ENCODE assay signal across 9 cellular contexts in the genomic region with DNA sequence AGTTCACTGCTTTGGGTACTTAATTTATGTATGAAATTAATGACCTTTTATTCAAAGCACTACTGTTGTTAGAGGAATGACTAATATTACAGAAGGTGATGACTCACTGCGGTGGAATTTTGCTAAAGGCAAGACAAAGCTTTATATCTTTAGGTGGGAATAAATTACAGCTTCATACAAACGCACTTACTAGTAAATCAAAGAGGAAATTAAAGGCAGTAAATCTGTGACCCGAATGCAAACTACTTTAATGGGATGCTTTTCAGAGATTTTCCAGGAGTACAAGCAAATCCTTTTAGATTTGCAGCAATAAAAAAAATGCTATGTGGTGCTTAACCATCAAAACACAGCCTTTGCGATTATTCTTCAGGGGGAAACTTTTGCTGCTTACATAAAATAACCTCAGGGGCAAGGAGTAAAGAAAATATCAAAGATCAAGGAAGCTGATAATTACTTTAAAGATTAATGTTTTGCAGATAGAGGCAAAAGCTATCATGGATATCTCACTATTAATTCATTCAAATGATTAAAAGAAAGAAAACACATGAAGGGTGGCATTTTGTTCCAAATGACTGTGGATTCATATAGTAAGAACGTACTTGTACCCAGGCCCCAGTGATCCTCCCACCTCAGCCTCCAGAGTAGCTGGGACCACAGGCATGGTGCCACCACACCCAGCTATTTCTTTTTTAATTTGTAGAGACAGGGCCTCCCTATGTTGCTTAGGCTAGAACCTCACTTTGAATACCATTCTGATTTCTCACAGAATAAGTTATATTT.
A peak's percentile ranks its signal among the peaks of the same experiment; 100 is the strongest.
DNase-seq lines count a peak whose midpoint lies in the region; ATAC-seq and TF ChIP-seq lines count a peak whose summit lies in the region.
"Had no signal": no experiment of that assay in that cellular context is flagged by ENCODE, and none has a peak within 500 bp of the region (broad histone marks: within the 10 kb centered on the region; RNA-seq: fewer than 3 reads in every experiment).

No MANE protein-coding gene starts in this region.

- TF ChIP-seq CTCF in LNCaP clone FGC (IDR thresholded peaks at IDR 0.05; ENCODE audit: control insufficient read depth, extremely low read depth, insufficient read depth): no peak
- no peak for TF ChIP-seq CTCF in breast epithelium (IDR thresholded peaks at IDR 0.05)
- TF ChIP-seq CTCF in tibial artery (IDR thresholded peaks at IDR 0.05): no peak

- H2BK120ac ChIP-seq in mesenchymal stem cell (ENCODE audit: low read depth, low read length): no peak overlapping the region

- peak overlapping the region; percentile 18 for H3K4me2 ChIP-seq in mesenchymal stem cell (ENCODE audit: low read length, poor library complexity, severe bottlenecking)

- H2BK5ac ChIP-seq in mesenchymal stem cell (ENCODE audit: low read depth, low read length, poor library complexity, severe bottlenecking): no peak overlapping the region

- no peak overlapping the region for H2BK15ac ChIP-seq in mesenchymal stem cell (ENCODE audit: low read depth, poor library complexity, severe bottlenecking)

- no peak overlapping the region for H2AFZ ChIP-seq in mesenchymal stem cell (ENCODE audit: low read depth, low read length)

- intact Hi-C loops in breast epithelium (cut with DNase I; ENCODE audit: low total_unique reads): no loop called here
- intact Hi-C loops in tibial artery (cut with DNase I; ENCODE audit: low total_unique reads): no loop called here

- H3K36me3 Mint-ChIP-seq in activated naive CD8-positive, alpha-beta T cell treated with anti-CD3 and anti-CD28 coated beads, Interleukin-2, amount 50 U/mL, for 24 hours (ENCODE audit: low read depth): no peaks in the 10 kb centered on the region

- H3K23ac ChIP-seq in mesenchymal stem cell (ENCODE audit: low read length in 2 of 2): no peak overlapping the region

- no peak overlapping the region for H3K18ac ChIP-seq in mesenchymal stem cell (ENCODE audit: low read depth in 1 of 2, low read length in 2 of 2)

- H3K27me3 ChIP-seq in breast epithelium: no peaks in the 10 kb centered on the region
- no peaks in the 10 kb centered on the region for H3K27me3 ChIP-seq in mesenchymal stem cell (ENCODE audit: control insufficient read depth in 1 of 2, insufficient read depth in 1 of 2, low read length in 2 of 2)
- H3K27me3 ChIP-seq in tibial artery: no peaks in the 10 kb centered on the region

- H3K9me3 ChIP-seq in breast epithelium: no peaks in the 10 kb centered on the region
- H3K9me3 ChIP-seq in mesenchymal stem cell (ENCODE audit: control insufficient read depth, low read length): no peaks in the 10 kb centered on the region
- H3K9me3 ChIP-seq in tibial artery: no peaks in the 10 kb centered on the region

- H3K4me1 Mint-ChIP-seq in activated naive CD8-positive, alpha-beta T cell treated with anti-CD3 and anti-CD28 coated beads, Interleukin-2, amount 50 U/mL, for 24 hours: peaks cover 6% of the 10 kb centered on the region

- H3K14ac ChIP-seq in mesenchymal stem cell (ENCODE audit: low read length in 2 of 2): no peak overlapping the region

- H3K9me3 Mint-ChIP-seq in activated naive CD8-positive, alpha-beta T cell treated with anti-CD3 and anti-CD28 coated beads, Interleukin-2, amount 50 U/mL, for 24 hours: no peaks in the 10 kb centered on the region

- H4K91ac ChIP-seq in mesenchymal stem cell (ENCODE audit: low read length): no peak overlapping the region

- H3K4me3 ChIP-seq in LNCaP clone FGC (ENCODE audit: low read depth, low read length) (no peak overlapping the region), breast epithelium (no peak overlapping the region), mesenchymal stem cell (ENCODE audit: insufficient read depth in 1 of 2, low read depth in 1 of 2, low read length in 2 of 2) (no peak overlapping the region), tibial artery (no peak overlapping the region)

- H3K27ac ChIP-seq in breast epithelium: peak overlapping the region; percentile 56 to 65
- H3K27ac ChIP-seq in mesenchymal stem cell (ENCODE audit: low read length, poor library complexity, severe bottlenecking): peak overlapping the region; percentile 54
- H3K27ac ChIP-seq in tibial artery: peak overlapping the region in 1 of 2 donors; percentile 22

- TF ChIP-seq POLR2A in breast epithelium (IDR thresholded peaks at IDR 0.05): no peak

- no peak overlapping the region for H2AK5ac ChIP-seq in mesenchymal stem cell (ENCODE audit: low read length, severe bottlenecking)

- H3K9ac ChIP-seq in mesenchymal stem cell (ENCODE audit: low read length): no peak overlapping the region

- no peak for ATAC-seq in HG02840 (IDR thresholded peaks at IDR 0.05; ENCODE audit: low FRiP score, unreplicated experiment)
- ATAC-seq in activated naive CD8-positive, alpha-beta T cell treated with anti-CD3 and anti-CD28 coated beads, Interleukin-2, amount 50 U/mL, for 24 hours: no peak

- no peaks in the 10 kb centered on the region for H3K36me3 ChIP-seq in breast epithelium
- peaks cover 7 to 30% of the 10 kb centered on the region in 2 experiments for H3K36me3 ChIP-seq in mesenchymal stem cell (ENCODE audit: control insufficient read depth in 1 of 2, insufficient read depth in 2 of 2, low read depth in 1 of 2, low read length in 2 of 2)
- peaks cover 0 to 5% (median 4%) of the 10 kb centered on the region in 3 donors for H3K36me3 ChIP-seq in tibial artery

- H2BK12ac ChIP-seq in mesenchymal stem cell (ENCODE audit: low read length in 2 of 2): no peak overlapping the region

- peaks cover 11% of the 10 kb centered on the region for H3K79me1 ChIP-seq in mesenchymal stem cell (replicated peaks; ENCODE audit: low read length, poor library complexity, severe bottlenecking)

- H3K4me3 Mint-ChIP-seq in activated naive CD8-positive, alpha-beta T cell treated with anti-CD3 and anti-CD28 coated beads, Interleukin-2, amount 50 U/mL, for 24 hours: no peak overlapping the region

- H3K4me1 ChIP-seq in breast epithelium (no peaks in the 10 kb centered on the region), mesenchymal stem cell (ENCODE audit: control insufficient read depth, insufficient read depth, low read depth, low read length) (peaks cover 5% of the 10 kb centered on the region), tibial artery (peaks cover 0 to 41% (median 22%) of the 10 kb centered on the region in 4 donors)

- H3K27me3 Mint-ChIP-seq in activated naive CD8-positive, alpha-beta T cell treated with anti-CD3 and anti-CD28 coated beads, Interleukin-2, amount 50 U/mL, for 24 hours: peaks cover 3% of the 10 kb centered on the region

- H3K27ac Mint-ChIP-seq in activated naive CD8-positive, alpha-beta T cell treated with anti-CD3 and anti-CD28 coated beads, Interleukin-2, amount 50 U/mL, for 24 hours: no peak overlapping the region

- no peak overlapping the region for H4K8ac ChIP-seq in mesenchymal stem cell (ENCODE audit: low read length)

- no peak overlapping the region for H3K4ac ChIP-seq in mesenchymal stem cell (ENCODE audit: low read depth in 1 of 2, low read length in 2 of 2)

- DNase-seq in AG20443 (ENCODE audit: low spot score): peak; percentile 41
- peak; percentile 56 for DNase-seq in LNCaP clone FGC (ENCODE audit: low read depth)
- DNase-seq in breast epithelium (ENCODE audit: low spot score in 2 of 2): peak in 1 of 2 donors; percentile 39
- DNase-seq in mesenchymal stem cell: peak; percentile 82
- DNase-seq in activated naive CD8-positive, alpha-beta T cell treated with anti-CD3 and anti-CD28 coated beads, Interleukin-2, amount 50 U/mL, for 24 hours: no peak
- no peak for DNase-seq in NCI-H128 (lab: John Stamatoyannopoulos, UW; ENCODE audit: unreplicated experiment)
- no peak for DNase-seq in tibial artery
- DNase-seq: stimulated activated naive CD4-positive, alpha-beta T cell had no signal

- 69% methylated on average over 1 of the region's 5 CpGs for WGBS in mesenchymal stem cell

Comparison
In these comparisons a context has a peak if more than half of its experiments do, and no peak if none do; other contexts are left out.
1. DNase-seq: peak in AG20443 (single experiment), LNCaP clone FGC (single experiment) and mesenchymal stem cell (single experiment); none in activated naive CD8-positive, alpha-beta T cell treated with anti-CD3 and anti-CD28 coated beads, Interleukin-2, amount 50 U/mL, for 24 hours (single experiment), NCI-H128 (single experiment) and tibial artery (0 of 2).